Comparison of ENCODE assay signal across 8 cellular contexts in genomic region chr17:81295031-81295677, GRCh38. TPM values are rescaled to one million over a fixed set of nuclear protein-coding genes. Genes with fewer than 3 reads are reported as not detected.
DNase-seq lines count a peak whose midpoint lies in the region; ATAC-seq and TF ChIP-seq lines count a peak whose summit lies in the region.

Gene SLC38A10, minus strand, starts transcription at chr17:81295307. Its CDS starts 386 bp downstream, at chr17:81294921.

- peak; percentile 98 for TF ChIP-seq POLR2A in GM18951 (IDR thresholded peaks at IDR 0.05; ENCODE audit: extremely low read depth, insufficient read depth, insufficient read length)

- peak; percentile 88 for ATAC-seq in HG03175 (IDR thresholded peaks at IDR 0.05; ENCODE audit: unreplicated experiment)
- ATAC-seq in activated CD4-positive, alpha-beta T cell treated with anti-CD3 and anti-CD28 coated beads for 36 hours: peak; percentile 91

- intact Hi-C loops in activated CD4-positive, alpha-beta T cell treated with anti-CD3 and anti-CD28 coated beads for 36 hours (cut with DNase I, micrococcal nuclease): loop anchor here (1.0 to 5.0 kb wide), 15 partner anchors 10 to 803 kb away; partner anchors contain the start of genes FAAP100 (in 2 of the 2), BAHCC1 (in 1 of the 2), FASN (in 1 of the 2) and MCRIP1 (in 1 of the 2)

- peaks cover 36% of the 10 kb centered on the region for H3K4me1 Mint-ChIP-seq in activated CD4-positive, alpha-beta T cell treated with anti-CD3 and anti-CD28 coated beads for 36 hours

- no peaks in the 10 kb centered on the region for H3K27me3 Mint-ChIP-seq in activated CD4-positive, alpha-beta T cell treated with anti-CD3 and anti-CD28 coated beads for 36 hours

- CTCF ChIA-PET in activated CD4-positive, alpha-beta T cell treated with anti-CD3 and anti-CD28 coated beads for 36 hours (lab: Charles Lee): interaction anchor here (0.6 to 2.5 kb wide), 5 partner anchors 42 to 1751 kb away, joined by 3 to 8 read pairs (median 3); no protein-coding TSS in a partner anchor

- DNase-seq in AG20443 (ENCODE audit: low spot score) (peak; percentile 97), NCI-H510A (lab: John Stamatoyannopoulos, UW) (peak; percentile 77), cerebellum (ENCODE audit: low spot score) (peak; percentile 95), kidney glomerular epithelial cell (lab: John Stamatoyannopoulos, UW) (peak; percentile 74)
- DNase-seq in activated CD4-positive, alpha-beta T cell treated with anti-CD3 and anti-CD28 coated beads for 36 hours: peak; percentile 95
- peak; percentile 79 to 92 for DNase-seq in stimulated activated CD4-positive, alpha-beta T cell treated with anti-CD3 and anti-CD28 coated beads, Interleukin-15, amount 100 ng/mL, for 48 hours (ENCODE audit: low read depth in 2 of 2)

- H3K4me3 Mint-ChIP-seq in activated CD4-positive, alpha-beta T cell treated with anti-CD3 and anti-CD28 coated beads for 36 hours: peak within 1 kb of the TSS; percentile 89

- in situ Hi-C loops in GM18951 (cut with MboI; ENCODE audit: low sequenced_read_pairs, unreplicated experiment): no loop called here

- no peaks in the 10 kb centered on the region for H3K9me3 Mint-ChIP-seq in activated CD4-positive, alpha-beta T cell treated with anti-CD3 and anti-CD28 coated beads for 36 hours (ENCODE audit: low read depth)

- H3K36me3 Mint-ChIP-seq in activated CD4-positive, alpha-beta T cell treated with anti-CD3 and anti-CD28 coated beads for 36 hours (ENCODE audit: low read depth): peaks cover 12% of the 10 kb centered on the region

- POLR2A ChIA-PET in activated CD4-positive, alpha-beta T cell treated with anti-CD3 and anti-CD28 coated beads for 36 hours (lab: Charles Lee): no interaction called here

- H3K27ac Mint-ChIP-seq in activated CD4-positive, alpha-beta T cell treated with anti-CD3 and anti-CD28 coated beads for 36 hours: peak within 1 kb of the TSS; percentile 96

RNA-seq across cellular contexts. Expression of gene SLC38A10, which starts in this region (rescaled TPM):
- total RNA-seq in activated CD4-positive, alpha-beta T cell treated with anti-CD3 and anti-CD28 coated beads for 36 hours: 10 to 100 TPM; 47.6 to 52.9 TPM
- 20.4 TPM for total RNA-seq in cerebellum

Comparison
In these comparisons a context has a peak if more than half of its experiments do, and no peak if none do; other contexts are left out.
1. Peak in every context shown above with its lines: DNase-seq and ATAC-seq.